Comparison of ENCODE assay signal across 1 cellular context in genomic region chr6:38319259-38320255, GRCh38.
TF ChIP-seq lines count a peak whose summit lies in the region.

No MANE protein-coding gene starts in this region.

TF ChIP-seq in GM23338, 12 proteins besides CTCF, POLR2A, EP300 and RAD21:
- TF ChIP-seq REST (IDR thresholded peaks at IDR 0.05; ENCODE audit: unreplicated experiment) (no peak), STAT1 (IDR thresholded peaks at IDR 0.05; ENCODE audit: unreplicated experiment) (no peak), NANOG (IDR thresholded peaks at IDR 0.05; ENCODE audit: borderline replicate concordance) (no peak), EZH2phosphoT487 (IDR thresholded peaks at IDR 0.05; ENCODE audit: unreplicated experiment) (no peak), ETS1 (IDR thresholded peaks at IDR 0.05) (no peak), POLR2AphosphoS5 (IDR thresholded peaks at IDR 0.05; ENCODE audit: low read depth) (no peak), CREB1 (CRISPR knock-in tag; IDR thresholded peaks at IDR 0.05; ENCODE audit: low read depth) (no peak), ZNF114 (CRISPR knock-in tag; IDR thresholded peaks at IDR 0.05) (no peak), EZH2 (IDR thresholded peaks at IDR 0.05; ENCODE audit: low read depth, unreplicated experiment) (no peak), ZNF331 (CRISPR knock-in tag; IDR thresholded peaks at IDR 0.05; ENCODE audit: low read depth) (no peak), JUNB (IDR thresholded peaks at IDR 0.05; ENCODE audit: unreplicated experiment) (no peak), ZNF462 (CRISPR knock-in tag; IDR thresholded peaks at IDR 0.05) (no peak)
